ENCODE assay signal across 15 cellular contexts in genomic region chr7:91240546-91240945, GRCh38. TPM values are rescaled to one million over a fixed set of nuclear protein-coding genes. Genes with fewer than 3 reads are reported as not detected.
DNase-seq lines count a peak whose midpoint lies in the region; FAIRE-seq and TF ChIP-seq lines count a peak whose summit lies in the region.
"Had no signal": no experiment of that assay in that cellular context is flagged by ENCODE, and none has a peak within 500 bp of the region (broad histone marks: within the 10 kb centered on the region; RNA-seq: fewer than 3 reads in every experiment).

No MANE protein-coding gene starts in this region.

- no peak for TF ChIP-seq CTCF in A673 (conservative IDR thresholded peaks at IDR 0.05; ENCODE audit: low read depth, low read length)
- TF ChIP-seq CTCF in mesothelial cell of epicardium (IDR thresholded peaks at IDR 0.05; ENCODE audit: unreplicated experiment), result no peak

- no peaks in the 10 kb centered on the region for H3K9me3 Mint-ChIP-seq in mesothelial cell of epicardium
- H3K9me3 Mint-ChIP-seq: activated naive CD4-positive, alpha-beta T cell treated with anti-CD3 and anti-CD28 coated beads, Interleukin-2, amount 50 U/mL, for 24 hours; dendritic cell treated with granulocyte-macrophage colony-stimulating factor and Interleukin-4, amounts not matched to agents 40 ng/mL and 50 ng/mL, for 4 days had no signal

- H3K27me3 Mint-ChIP-seq in mesothelial cell of epicardium (ENCODE audit: low read depth), result no peaks in the 10 kb centered on the region
- H3K27me3 Mint-ChIP-seq: activated CD8-positive, alpha-beta memory T cell treated with anti-CD3 and anti-CD28 coated beads, Interleukin-2, amount 10 ng/mL, durations not matched to agents 7 days and 5 days had no signal

- no peak overlapping the region for H3K4me3 Mint-ChIP-seq in mesothelial cell of epicardium
- H3K4me3 Mint-ChIP-seq: activated CD8-positive, alpha-beta memory T cell treated with anti-CD3 and anti-CD28 coated beads, Interleukin-2, amount 10 ng/mL, durations not matched to agents 7 days and 5 days; activated naive CD4-positive, alpha-beta T cell treated with anti-CD3 and anti-CD28 coated beads, Interleukin-2, amount 50 U/mL, for 24 hours; dendritic cell treated with granulocyte-macrophage colony-stimulating factor and Interleukin-4, amounts not matched to agents 40 ng/mL and 50 ng/mL, for 4 days had no signal

- peak overlapping the region; percentile 35 for H3K27ac ChIP-seq in A673 (ENCODE audit: low read depth, low read length, poor library complexity, severe bottlenecking)
- H3K27ac ChIP-seq: neutrophil, SJCRH30 had no signal

- DNase-seq in A673 (ENCODE audit: low spot score) (peak; percentile 80), MV-4-11 (lab: John Stamatoyannopoulos, UW) (peak; percentile 62), mucosa of gallbladder (ENCODE audit: low spot score) (peak; percentile 29), HK-2 (ENCODE audit: unreplicated experiment) (no peak), mesothelial cell of epicardium (ENCODE audit: low spot score in 2 of 2, unreplicated experiment in 2 of 2) (no peak)
- DNase-seq in effector CD4-positive, alpha-beta T cell, result no peak
- no peak for DNase-seq in activated CD4-positive, alpha-beta T cell treated with anti-CD3 and anti-CD28 coated beads for 48 hours
- DNase-seq: activated CD8-positive, alpha-beta memory T cell treated with anti-CD3 and anti-CD28 coated beads, Interleukin-2, amount 10 ng/mL, durations not matched to agents 7 days and 5 days; NCI-H1694; NCI-H69; SJCRH30 had no signal

- H3K36me3 Mint-ChIP-seq in mesothelial cell of epicardium, result no peaks in the 10 kb centered on the region
- H3K36me3 Mint-ChIP-seq: activated CD8-positive, alpha-beta memory T cell treated with anti-CD3 and anti-CD28 coated beads, Interleukin-2, amount 10 ng/mL, durations not matched to agents 7 days and 5 days; activated naive CD4-positive, alpha-beta T cell treated with anti-CD3 and anti-CD28 coated beads, Interleukin-2, amount 50 U/mL, for 24 hours had no signal

- H3K27ac Mint-ChIP-seq in mesothelial cell of epicardium, result no peak overlapping the region
- H3K27ac Mint-ChIP-seq: activated CD8-positive, alpha-beta memory T cell treated with anti-CD3 and anti-CD28 coated beads, Interleukin-2, amount 10 ng/mL, durations not matched to agents 7 days and 5 days; activated naive CD4-positive, alpha-beta T cell treated with anti-CD3 and anti-CD28 coated beads, Interleukin-2, amount 50 U/mL, for 24 hours; dendritic cell treated with granulocyte-macrophage colony-stimulating factor and Interleukin-4, amounts not matched to agents 40 ng/mL and 50 ng/mL, for 4 days had no signal

- peak; percentile 78 for FAIRE-seq in endometrium (lab: Jason Lieb, UNC)

- BruUV-seq in A673 (replicated peaks; lab: Mats Ljungman, UMichigan), result no TSS peak

- H3K36me3 ChIP-seq in A673 (ENCODE audit: insufficient read depth, low read length, poor library complexity, severe bottlenecking), result no peaks in the 10 kb centered on the region
- H3K36me3 ChIP-seq: neutrophil, SJCRH30 had no signal

- H3K9me3 ChIP-seq in A673 (ENCODE audit: low read depth, low read length, poor library complexity, severe bottlenecking), result no peaks in the 10 kb centered on the region
- H3K9me3 ChIP-seq: neutrophil, SJCRH30 had no signal

- CTCF ChIA-PET in A673 (lab: Charles Lee), result no interaction called here

- POLR2A ChIA-PET in A673 (lab: Charles Lee; ENCODE audit: low non-redundant PET), result interaction anchor here (0.6 kb wide), 1 partner anchor 538 kb away, joined by 4 read pairs; no protein-coding TSS in a partner anchor

- intact Hi-C loops in A673 (cut with micrococcal nuclease; ENCODE audit: unreplicated experiment), result no loop called here

- no peak overlapping the region for H3K4me3 ChIP-seq in A673 (ENCODE audit: low read depth, low read length, poor library complexity, severe bottlenecking)
- H3K4me3 ChIP-seq: SJCRH30 had no signal

- H3K4me1 ChIP-seq in A673 (ENCODE audit: insufficient read depth, low read length, poor library complexity, severe bottlenecking), result peaks cover 57% of the 10 kb centered on the region

- H3K27me3 ChIP-seq in A673 (replicated peaks; ENCODE audit: insufficient read depth, low read depth, low read length, poor library complexity), result no peaks in the 10 kb centered on the region
- H3K27me3 ChIP-seq: SJCRH30 had no signal

- peaks cover 2% of the 10 kb centered on the region for H3K4me1 Mint-ChIP-seq in mesothelial cell of epicardium
- H3K4me1 Mint-ChIP-seq: activated CD8-positive, alpha-beta memory T cell treated with anti-CD3 and anti-CD28 coated beads, Interleukin-2, amount 10 ng/mL, durations not matched to agents 7 days and 5 days; activated naive CD4-positive, alpha-beta T cell treated with anti-CD3 and anti-CD28 coated beads, Interleukin-2, amount 50 U/mL, for 24 hours had no signal

RNA-seq across cellular contexts. Expression of gene FZD1, which starts 23.7 kb away (rescaled TPM):
- total RNA-seq in A673 (2021) (47.6 and 49.9 TPM in 2 replicates), mucosa of gallbladder (20.3 TPM), mesothelial cell of epicardium (15.3 to 15.4 TPM (median 15.3 TPM) in 3 replicates)
- total RNA-seq: activated CD8-positive, alpha-beta memory T cell treated with anti-CD3 and anti-CD28 coated beads, Interleukin-2, amount 10 ng/mL, durations not matched to agents 7 days and 5 days had no signal

Comparison
In these comparisons a context has a peak if more than half of its experiments do, and no peak if none do; other contexts are left out.
1. DNase-seq: peak in A673 (single experiment), MV-4-11 (single experiment) and mucosa of gallbladder (single experiment); none in effector CD4-positive, alpha-beta T cell (single experiment), HK-2 (single experiment), activated CD4-positive, alpha-beta T cell treated with anti-CD3 and anti-CD28 coated beads for 48 hours (single experiment) and mesothelial cell of epicardium (0 of 2).